ENCODE assay signal across 8 cellular contexts in genomic region chr2:95345066-95345414, GRCh38. TPM values are rescaled to one million over a fixed set of nuclear protein-coding genes. Genes with fewer than 3 reads are reported as not detected.
DNase-seq lines count a peak whose midpoint lies in the region; ATAC-seq and TF ChIP-seq lines count a peak whose summit lies in the region.

No MANE protein-coding gene starts in this region.

- POLR2A ChIA-PET in T-cell (lab: Charles Lee), result no interaction called here

- TF ChIP-seq CTCF in GM23338 (conservative IDR thresholded peaks at IDR 0.05; ENCODE audit: low read depth in 2 of 2), result no peak
- no peak for TF ChIP-seq CTCF in foreskin keratinocyte (conservative IDR thresholded peaks at IDR 0.05)

- H3K27me3 ChIP-seq in GM23338 (ENCODE audit: insufficient read depth), result peaks cover 62% of the 10 kb centered on the region
- H3K27me3 ChIP-seq in foreskin keratinocyte, result peaks cover 4% of the 10 kb centered on the region
- H3K27me3 ChIP-seq in skeletal muscle satellite cell (ENCODE audit: control insufficient read depth, insufficient read depth, low read length), result peaks cover 42% of the 10 kb centered on the region

- no peak for ATAC-seq in GM23338
- no peak for ATAC-seq in T-cell (replicated peaks in 1 of 4)
- ATAC-seq in foreskin keratinocyte, result no peak
- no peak for ATAC-seq in GM18519 (IDR thresholded peaks at IDR 0.05; ENCODE audit: low FRiP score, unreplicated experiment)
- no peak for ATAC-seq in HG02973 (IDR thresholded peaks at IDR 0.05; ENCODE audit: unreplicated experiment)

- H3K36me3 ChIP-seq in GM23338 (ENCODE audit: insufficient read depth), result no peaks in the 10 kb centered on the region
- H3K36me3 ChIP-seq in skeletal muscle satellite cell (ENCODE audit: insufficient read depth, low read length), result no peaks in the 10 kb centered on the region

- H3K79me2 ChIP-seq in GM23338 (replicated peaks; ENCODE audit: insufficient read depth), result no peaks in the 10 kb centered on the region

- no peaks in the 10 kb centered on the region for H3K9me3 Mint-ChIP-seq in GM23338
- H3K9me3 Mint-ChIP-seq in T-cell, result no peaks in the 10 kb centered on the region

- H3K9me3 ChIP-seq in skeletal muscle satellite cell (replicated peaks; ENCODE audit: low read length), result no peaks in the 10 kb centered on the region

- H3K4me3 Mint-ChIP-seq in GM23338 (peak overlapping the region; percentile 24; the same call in 2 of the 3 replicates), T-cell (peak overlapping the region; percentile 21 to 75 (median 43))

- H3K27ac Mint-ChIP-seq in GM23338, result no peak overlapping the region
- no peak overlapping the region for H3K27ac Mint-ChIP-seq in T-cell

- H3K4me2 ChIP-seq in GM23338, result peak overlapping the region; percentile 87
- peak overlapping the region; percentile 95 for H3K4me2 ChIP-seq in skeletal muscle satellite cell (ENCODE audit: low read length)

- peak overlapping the region; percentile 82 for H3K9ac ChIP-seq in skeletal muscle satellite cell (ENCODE audit: low read depth, low read length)

- H3K4me1 ChIP-seq in GM23338 (ENCODE audit: insufficient read depth) (no peaks in the 10 kb centered on the region), foreskin keratinocyte (no peaks in the 10 kb centered on the region), skeletal muscle satellite cell (ENCODE audit: control insufficient read depth, insufficient read depth, low read length) (peaks cover 18% of the 10 kb centered on the region)

- H3K27me3 Mint-ChIP-seq in GM23338 (ENCODE audit: insufficient read depth, low read depth, poor library complexity) (peaks cover 43% of the 10 kb centered on the region), T-cell (peaks cover 26 to 47% of the 10 kb centered on the region in 2 donors)

- peak overlapping the region; percentile 96 for H2AFZ ChIP-seq in GM23338

- no peaks in the 10 kb centered on the region for H3K9me2 ChIP-seq in GM23338 (ENCODE audit: insufficient read depth)

- no peaks in the 10 kb centered on the region for H4K20me1 ChIP-seq in GM23338 (replicated peaks; ENCODE audit: insufficient read depth)

- no peak for DNase-seq in GM23338 (ENCODE audit: low spot score)
- no peak for DNase-seq in T-cell
- DNase-seq in foreskin keratinocyte, result no peak
- no peak for DNase-seq in RKO (ENCODE audit: low spot score)
- no peak for DNase-seq in activated CD4-positive, alpha-beta T cell treated with anti-CD3 and anti-CD28 coated beads, Interleukin-2, amount 50 U/mL, for 4 hours

- no peaks in the 10 kb centered on the region for H3K4me1 Mint-ChIP-seq in GM23338
- H3K4me1 Mint-ChIP-seq in T-cell, result peaks cover 0 to 9% (median 6%) of the 10 kb centered on the region in 3 donors

- peak overlapping the region; percentile 71; the same call in 1 of the 2 replicates for H3K4me3 ChIP-seq in GM23338
- H3K4me3 ChIP-seq in skeletal muscle satellite cell (ENCODE audit: low read length), result peak overlapping the region; percentile 83

- H3K36me3 Mint-ChIP-seq in GM23338 (ENCODE audit: low read depth) (no peaks in the 10 kb centered on the region), T-cell (no peaks in the 10 kb centered on the region)

- H3F3A ChIP-seq in GM23338 (replicated peaks; ENCODE audit: low read depth), result no peaks in the 10 kb centered on the region

- CTCF ChIA-PET in T-cell (lab: Charles Lee), result interaction anchor here in 1 of 2 donors (1.5 kb wide), 1 partner anchor 18 kb away, joined by 3 read pairs; no protein-coding TSS in a partner anchor

- H3K27ac ChIP-seq in GM23338 (ENCODE audit: low read depth), result no peak overlapping the region
- H3K27ac ChIP-seq in foreskin keratinocyte, result peak overlapping the region; percentile 79

TF ChIP-seq in GM23338, 12 proteins besides CTCF, POLR2A, EP300 and RAD21 (continues in another document):
- TF ChIP-seq EZH2phosphoT487 (IDR thresholded peaks at IDR 0.05; ENCODE audit: unreplicated experiment) (no peak), EZH2 (IDR thresholded peaks at IDR 0.05; ENCODE audit: low read depth, unreplicated experiment) (no peak), CREB1 (CRISPR knock-in tag; IDR thresholded peaks at IDR 0.05; ENCODE audit: low read depth) (no peak), REST (IDR thresholded peaks at IDR 0.05; ENCODE audit: unreplicated experiment) (no peak), POLR2AphosphoS5 (IDR thresholded peaks at IDR 0.05; ENCODE audit: low read depth) (no peak), ZNF114 (CRISPR knock-in tag; IDR thresholded peaks at IDR 0.05) (no peak), NANOG (IDR thresholded peaks at IDR 0.05; ENCODE audit: borderline replicate concordance) (no peak)
- TF ChIP-seq, protein P1, sequence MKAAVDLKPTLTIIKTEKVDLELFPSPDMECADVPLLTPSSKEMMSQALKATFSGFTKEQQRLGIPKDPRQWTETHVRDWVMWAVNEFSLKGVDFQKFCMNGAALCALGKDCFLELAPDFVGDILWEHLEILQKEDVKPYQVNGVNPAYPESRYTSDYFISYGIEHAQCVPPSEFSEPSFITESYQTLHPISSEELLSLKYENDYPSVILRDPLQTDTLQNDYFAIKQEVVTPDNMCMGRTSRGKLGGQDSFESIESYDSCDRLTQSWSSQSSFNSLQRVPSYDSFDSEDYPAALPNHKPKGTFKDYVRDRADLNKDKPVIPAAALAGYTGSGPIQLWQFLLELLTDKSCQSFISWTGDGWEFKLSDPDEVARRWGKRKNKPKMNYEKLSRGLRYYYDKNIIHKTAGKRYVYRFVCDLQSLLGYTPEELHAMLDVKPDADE (IDR thresholded peaks at IDR 0.05), result no peak

RNA-seq across cellular contexts. Expression of gene KCNIP3, which starts 47.9 kb away (rescaled TPM):
- 0.83 and 2.6 TPM in 2 replicates for total RNA-seq in GM23338 (2014; rRNA removed; shearing (Covaris generic))
- polyA plus RNA-seq in GM23338 (2016; fragmentation: Nextera tagmentation; extraction: Ambion mirVana), result 0.32 and 0.45 TPM in 2 replicates
- not detected for total RNA-seq in T-cell
- total RNA-seq in foreskin keratinocyte, result 6.4 and 9.0 TPM in 2 replicates
- polyA plus RNA-seq in foreskin keratinocyte, result 7.1 and 9.2 TPM in 2 replicates
- 2.0 and 2.5 TPM in 2 replicates for total RNA-seq in skeletal muscle satellite cell (2012; rRNA removed)

RNA-seq across cellular contexts. Expression of gene FAHD2A, which starts 57.5 kb away (rescaled TPM):
- total RNA-seq in GM23338 (2014; rRNA removed; shearing (Covaris generic)), result 48.1 and 51.0 TPM in 2 replicates
- polyA plus RNA-seq in GM23338 (2016; fragmentation: Nextera tagmentation; extraction: Ambion mirVana), result 26.8 and 27.6 TPM in 2 replicates
- total RNA-seq in T-cell, result 10 to 100 TPM; 26.4 to 34.9 (median 28.7) TPM
- 41.1 and 45.3 TPM in 2 replicates for total RNA-seq in foreskin keratinocyte
- 49.2 and 52.3 TPM in 2 replicates for polyA plus RNA-seq in foreskin keratinocyte
- 21.0 and 22.8 TPM in 2 replicates for total RNA-seq in skeletal muscle satellite cell (2012; rRNA removed)
